ENCODE assay signal across 1 cellular context in genomic region chr10:34297551-34298370, GRCh38.
TF ChIP-seq lines count a peak whose summit lies in the region.

No MANE protein-coding gene starts in this region.

TF ChIP-seq in HepG2, 621 proteins besides CTCF, POLR2A, EP300 and RAD21 (continued from another document and continues in another):
- TF ChIP-seq DDIT3 (CRISPR knock-in tag; IDR thresholded peaks at IDR 0.05) (no peak), ZMYM4 (CRISPR knock-in tag; IDR thresholded peaks at IDR 0.05) (0 out of 2 replicates have a peak, but pooled peaks have one; percentile 24), ZBTB37 (CRISPR knock-in tag; IDR thresholded peaks at IDR 0.05) (no peak), ZNF563 (CRISPR knock-in tag; IDR thresholded peaks at IDR 0.05) (no peak), DBP (CRISPR knock-in tag; IDR thresholded peaks at IDR 0.05; ENCODE audit: not compliant biosample characterization) (no peak), ZNF672 (CRISPR knock-in tag; IDR thresholded peaks at IDR 0.05) (no peak), SOX6 (IDR thresholded peaks at IDR 0.05) (no peak), SOX6 (CRISPR knock-in tag; IDR thresholded peaks at IDR 0.05) (peak; percentile 10; the same call in 1 of the 2 replicates), ZNF687 (CRISPR knock-in tag; IDR thresholded peaks at IDR 0.05) (no peak), ZNF451 (CRISPR knock-in tag; IDR thresholded peaks at IDR 0.05) (no peak), MYNN (CRISPR knock-in tag; IDR thresholded peaks at IDR 0.05; ENCODE audit: low read depth) (no peak), YEATS4 (CRISPR knock-in tag; IDR thresholded peaks at IDR 0.05; ENCODE audit: borderline replicate concordance) (no peak; the same call in 1 of the 2 replicates), MAFF (IDR thresholded peaks at IDR 0.05; ENCODE audit: low read depth, low read length) (0 out of 2 replicates have a peak, but pooled peaks have one; percentile 20), ZBTB38 (CRISPR knock-in tag; IDR thresholded peaks at IDR 0.05) (no peak), ARID5B (CRISPR knock-in tag; IDR thresholded peaks at IDR 0.05) (peak; percentile 48), LCORL (IDR thresholded peaks at IDR 0.05) (no peak), LCORL (CRISPR knock-in tag; IDR thresholded peaks at IDR 0.05) (0 out of 2 replicates have a peak, but pooled peaks have one; percentile 25), AHDC1 (CRISPR knock-in tag; IDR thresholded peaks at IDR 0.05; ENCODE audit: borderline replicate concordance) (peak; percentile 40; the same call in 1 of the 2 replicates), SP140L (CRISPR knock-in tag; IDR thresholded peaks at IDR 0.05; ENCODE audit: borderline replicate concordance) (no peak), SUZ12 (IDR thresholded peaks at IDR 0.05; ENCODE audit: low read depth, low read length) (0 out of 2 replicates have a peak, but pooled peaks have one; percentile 9), SALL1 (CRISPR knock-in tag; IDR thresholded peaks at IDR 0.05) (peak; percentile 50; the same call in 1 of the 2 replicates), RFX5 (IDR thresholded peaks at IDR 0.05; ENCODE audit: low read depth, low read length) (no peak), RNF2 (conservative IDR thresholded peaks at IDR 0.05; ENCODE audit: low read depth) (no peak), MAFK (conservative IDR thresholded peaks at IDR 0.05 in 1 of 2, IDR thresholded peaks at IDR 0.05 in 1 of 2; ENCODE audit: low read length in 2 of 2) (peak in 1 of 2 experiments; percentile 24; a peak in 1 of 4 replicates), STAT6 (CRISPR knock-in tag; IDR thresholded peaks at IDR 0.05; ENCODE audit: borderline replicate concordance) (no peak), TEF (CRISPR knock-in tag; IDR thresholded peaks at IDR 0.05) (no peak), ONECUT2 (CRISPR knock-in tag; IDR thresholded peaks at IDR 0.05) (no peak), FOXJ3 (CRISPR knock-in tag; IDR thresholded peaks at IDR 0.05; ENCODE audit: borderline replicate concordance) (no peak), HCFC1 (IDR thresholded peaks at IDR 0.05; ENCODE audit: low read depth, low read length) (peak; percentile 41; the same call in 1 of the 2 replicates), PAXIP1 (CRISPR knock-in tag; conservative IDR thresholded peaks at IDR 0.05) (peak; percentile 57; the same call in 1 of the 2 replicates), MIXL1 (CRISPR knock-in tag; IDR thresholded peaks at IDR 0.05) (0 out of 2 replicates have a peak, but pooled peaks have one; percentile 12)
